9 cellular contexts compared by ENCODE assay signal in genomic region chr9:129598089-129598596, GRCh38. TPM values are rescaled to one million over a fixed set of nuclear protein-coding genes. Genes with fewer than 3 reads are reported as not detected.
DNase-seq lines count a peak whose midpoint lies in the region; ATAC-seq and TF ChIP-seq lines count a peak whose summit lies in the region.
"Had no signal": no experiment of that assay in that cellular context is flagged by ENCODE, and none has a peak within 500 bp of the region (broad histone marks: within the 10 kb centered on the region; RNA-seq: fewer than 3 reads in every experiment).

No MANE protein-coding gene starts in this region.

- H3K4me3 ChIP-seq in thoracic aorta, result peak overlapping the region; percentile 78

- H3K27me3 ChIP-seq in thoracic aorta (replicated peaks; ENCODE audit: insufficient read depth), result no peaks in the 10 kb centered on the region

- peaks cover 16% of the 10 kb centered on the region for H3K4me1 Mint-ChIP-seq in activated T-cell treated with anti-CD3 and anti-CD28 coated beads, Interleukin-2, amount 50 U/mL, for 4 hours (ENCODE audit: low read depth)
- H3K4me1 Mint-ChIP-seq in brain (peaks cover 70% of the 10 kb centered on the region), memory B cell (peaks cover 14% of the 10 kb centered on the region)

- no peaks in the 10 kb centered on the region for H3K9me3 Mint-ChIP-seq in activated T-cell treated with anti-CD3 and anti-CD28 coated beads, Interleukin-2, amount 50 U/mL, for 4 hours
- peaks cover 0 to 3% (median 0%) of the 10 kb centered on the region in 5 experiments for H3K9me3 Mint-ChIP-seq in brain
- no peaks in the 10 kb centered on the region for H3K9me3 Mint-ChIP-seq in memory B cell

- H3K27me3 Mint-ChIP-seq in activated T-cell treated with anti-CD3 and anti-CD28 coated beads, Interleukin-2, amount 50 U/mL, for 4 hours (ENCODE audit: low read depth), result peaks cover 5% of the 10 kb centered on the region
- H3K27me3 Mint-ChIP-seq in brain, result peaks cover 6% of the 10 kb centered on the region
- H3K27me3 Mint-ChIP-seq in memory B cell, result peaks cover 37% of the 10 kb centered on the region

- H3K27ac Mint-ChIP-seq in brain, result peak overlapping the region in 4 of 5 experiments; percentile 38 to 89 (median 83)
- H3K27ac Mint-ChIP-seq in memory B cell, result no peak overlapping the region

- H3K9me3 ChIP-seq in thoracic aorta, result no peaks in the 10 kb centered on the region

- peak overlapping the region; percentile 26 for H3K4me3 Mint-ChIP-seq in activated T-cell treated with anti-CD3 and anti-CD28 coated beads, Interleukin-2, amount 50 U/mL, for 4 hours
- H3K4me3 Mint-ChIP-seq in brain, result peak overlapping the region in 3 of 5 experiments; percentile 57 to 68 (median 64)
- peak overlapping the region; percentile 11 for H3K4me3 Mint-ChIP-seq in memory B cell

- H3K27ac ChIP-seq in thoracic aorta, result peak overlapping the region; percentile 76 to 78

- no peaks in the 10 kb centered on the region for H3K36me3 ChIP-seq in thoracic aorta

- DNase-seq in activated T-cell treated with anti-CD3 and anti-CD28 coated beads, Interleukin-2, amount 50 U/mL, for 4 hours, result no peak
- DNase-seq in activated T-cell treated with anti-CD3 and anti-CD28 coated beads for 4 hours (no peak), memory B cell (ENCODE audit: low spot score in 2 of 2) (no peak), thoracic aorta (ENCODE audit: low spot score) (no peak), NCI-H510A treated with DMSO at 0.1 percent for 48 hours (lab: John Stamatoyannopoulos, UW) (no peak), NCI-H510A (lab: John Stamatoyannopoulos, UW) (no peak)
- DNase-seq: NCI-H524 treated with DMSO at 0.1 percent for 48 hours had no signal

- H3K4me1 ChIP-seq in thoracic aorta (ENCODE audit: control insufficient read depth in 1 of 2, low read depth in 2 of 2), result peaks cover 6 to 25% of the 10 kb centered on the region in 2 donors

- no peaks in the 10 kb centered on the region for H3K36me3 Mint-ChIP-seq in activated T-cell treated with anti-CD3 and anti-CD28 coated beads, Interleukin-2, amount 50 U/mL, for 4 hours (ENCODE audit: insufficient read depth)
- H3K36me3 Mint-ChIP-seq in brain (no peaks in the 10 kb centered on the region), memory B cell (peaks cover 2% of the 10 kb centered on the region)

- peak in 1 of 2 donors; percentile 20 for ATAC-seq in activated T-cell treated with anti-CD3 and anti-CD28 coated beads, Interleukin-2, amount 50 U/mL, for 4 hours
- ATAC-seq in memory B cell (ENCODE audit: low read depth) (peak; percentile 39), thoracic aorta (ENCODE audit: insufficient number of reproducible peaks, low FRiP score, low read depth) (no peak), HG02973 (IDR thresholded peaks at IDR 0.05; ENCODE audit: unreplicated experiment) (no peak)

- TF ChIP-seq CTCF in brain (conservative IDR thresholded peaks at IDR 0.05), result no peak
- TF ChIP-seq CTCF in thoracic aorta (IDR thresholded peaks at IDR 0.05), result no peak

RNA-seq across cellular contexts. Expression of gene C9orf50, which starts 22.8 kb away (rescaled TPM):
- total RNA-seq in activated T-cell treated with anti-CD3 and anti-CD28 coated beads, Interleukin-2, amount 50 U/mL, for 4 hours, result not detected
- 3.5 TPM for polyA plus RNA-seq in brain (ENCODE audit: insufficient read depth, low read depth, low replicate concordance)
- total RNA-seq in thoracic aorta, result not detected

RNA-seq across cellular contexts. Expression of gene NTMT1, which starts 27.8 kb away (rescaled TPM):
- total RNA-seq in activated T-cell treated with anti-CD3 and anti-CD28 coated beads, Interleukin-2, amount 50 U/mL, for 4 hours, result 100 to 1,000 TPM in 1 of 3 donors, 10 to 100 TPM in 2; 93.4 to 111 (median 96.6) TPM
- polyA plus RNA-seq in brain (ENCODE audit: insufficient read depth, low read depth, low replicate concordance), result 118 TPM
- 10 to 100 TPM; 16.9 to 27.2 TPM for total RNA-seq in thoracic aorta

RNA-seq across cellular contexts. Expression of gene ASB6, which starts 43.8 kb away (rescaled TPM):
- total RNA-seq in activated T-cell treated with anti-CD3 and anti-CD28 coated beads, Interleukin-2, amount 50 U/mL, for 4 hours, result 10 to 100 TPM; 32.1 to 35.3 (median 35.1) TPM
- polyA plus RNA-seq in brain (ENCODE audit: insufficient read depth, low read depth, low replicate concordance), result 29.1 TPM
- total RNA-seq in thoracic aorta, result 10 to 100 TPM; 23.0 to 31.0 TPM

Comparison
In these comparisons a context has a peak if more than half of its experiments do, and no peak if none do; other contexts are left out.
1. H3K4me3 Mint-ChIP-seq: peak in every context shown above with its lines; median percentile 64 in brain; 26 in activated T-cell treated with anti-CD3 and anti-CD28 coated beads, Interleukin-2, amount 50 U/mL, for 4 hours; 11 in memory B cell.